24 cellular contexts compared by ENCODE assay signal in the genomic region with DNA sequence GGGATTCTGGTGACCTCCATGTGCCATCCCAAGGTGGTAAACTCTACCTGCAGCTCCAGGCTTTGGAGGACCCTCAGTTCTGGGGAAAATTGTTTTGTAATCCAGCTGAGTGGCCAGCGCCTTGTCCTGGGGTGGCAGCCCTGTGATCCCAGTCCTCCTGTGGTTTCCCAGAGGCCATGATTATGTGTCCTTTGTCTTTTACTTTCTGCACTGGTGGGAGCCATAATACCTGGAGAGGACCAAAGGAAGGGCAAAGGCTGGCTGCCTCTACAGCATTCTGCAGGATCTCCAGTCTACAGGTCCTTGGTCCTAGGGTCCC.
"Had no signal": no experiment of that assay in that cellular context is flagged by ENCODE, and none has a peak within 500 bp of the region (broad histone marks: within the 10 kb centered on the region; RNA-seq: fewer than 3 reads in every experiment).

No MANE protein-coding gene starts in this region.

- H3K9me3 Mint-ChIP-seq: activated CD4-positive, alpha-beta memory T cell treated with anti-CD3 and anti-CD28 coated beads for 36 hours; activated T-cell treated with anti-CD3 and anti-CD28 coated beads, Interleukin-2, amount 50 U/mL, for 4 hours; activated T-helper 17 cell treated with anti-CD3 and anti-CD28 coated beads, Interleukin-2, amount 50 U/mL, for 72 hours; stimulated activated memory B cell treated with anti-CD40 and anti-IgM and Interleukin-4, amounts not matched to agents 10 μg/mL and 1 μg/mL and 100 μg/mL, for 72 hours; stimulated activated naive CD8-positive, alpha-beta T cell treated with anti-CD3 and anti-CD28 coated beads, Interleukin-15, amount 100 ng/mL, for 72 hours had no signal

- H3K27me3 Mint-ChIP-seq: activated CD4-positive, alpha-beta memory T cell treated with anti-CD3 and anti-CD28 coated beads for 36 hours; activated T-helper 17 cell treated with anti-CD3 and anti-CD28 coated beads, Interleukin-2, amount 50 U/mL, for 72 hours; brain; stimulated activated memory B cell treated with anti-CD40 and anti-IgM and Interleukin-4, amounts not matched to agents 10 μg/mL and 1 μg/mL and 100 μg/mL, for 72 hours; stimulated activated naive CD8-positive, alpha-beta T cell treated with anti-CD3 and anti-CD28 coated beads, Interleukin-15, amount 100 ng/mL, for 72 hours had no signal

- H3K4me3 Mint-ChIP-seq: activated CD4-positive, alpha-beta memory T cell treated with anti-CD3 and anti-CD28 coated beads for 36 hours; activated T-cell treated with anti-CD3 and anti-CD28 coated beads, Interleukin-2, amount 50 U/mL, for 4 hours; activated T-helper 17 cell treated with anti-CD3 and anti-CD28 coated beads, Interleukin-2, amount 50 U/mL, for 72 hours; brain; endodermal cell; nephron; stimulated activated memory B cell treated with anti-CD40 and anti-IgM and Interleukin-4, amounts not matched to agents 10 μg/mL and 1 μg/mL and 100 μg/mL, for 72 hours; stimulated activated naive CD8-positive, alpha-beta T cell treated with anti-CD3 and anti-CD28 coated beads, Interleukin-15, amount 100 ng/mL, for 72 hours had no signal

- H3K27me3 ChIP-seq: cardiac muscle cell, right lobe of liver, tibial artery, upper lobe of right lung had no signal

- H3K4me1 Mint-ChIP-seq: brain had no signal

- H3K27ac Mint-ChIP-seq: activated T-helper 17 cell treated with anti-CD3 and anti-CD28 coated beads, Interleukin-2, amount 50 U/mL, for 72 hours; brain; endodermal cell; stimulated activated naive CD8-positive, alpha-beta T cell treated with anti-CD3 and anti-CD28 coated beads, Interleukin-15, amount 100 ng/mL, for 72 hours had no signal

- H3K36me3 Mint-ChIP-seq: activated CD4-positive, alpha-beta memory T cell treated with anti-CD3 and anti-CD28 coated beads for 36 hours had no signal

- H3K4me1 ChIP-seq: upper lobe of right lung had no signal

- DNase-seq: activated CD4-positive, alpha-beta memory T cell treated with anti-CD3 and anti-CD28 coated beads for 36 hours; activated CD4-positive, alpha-beta T cell treated with anti-CD3 and anti-CD28 coated beads for 48 hours; activated gamma-delta T cell treated with Interleukin-2 at 50 U/mL for 16 hours; activated naive CD4-positive, alpha-beta T cell treated with anti-CD3 and anti-CD28 coated beads, Interleukin-2, amount 50 U/mL, for 16 hours; activated T-cell treated with anti-CD3 and anti-CD28 coated beads, Interleukin-2, amount 50 U/mL, for 4 hours; cerebellar nuclear complex; foreskin melanocyte; glutamatergic neuron; left ventricle myocardium inferior; small intestine; stimulated activated CD4-positive, alpha-beta T cell treated with anti-CD3 and anti-CD28 coated beads, Interleukin-4, amount 100 ng/mL, for 4 hours; stimulated activated CD8-positive, alpha-beta memory T cell treated with anti-CD3 and anti-CD28 coated beads, Interleukin-4, amount 100 ng/mL, for 48 hours; stimulated activated naive CD8-positive, alpha-beta T cell treated with anti-CD3 and anti-CD28 coated beads, Interleukin-15, amount 100 ng/mL, for 72 hours; T-helper 9 cell; tibial artery had no signal

- H3K9me3 ChIP-seq: left ventricle myocardium inferior, right lobe of liver, tibial artery, upper lobe of right lung had no signal

- H3K27ac ChIP-seq: cardiac muscle cell, left ventricle myocardium inferior, right lobe of liver, tibial artery, upper lobe of right lung, VCaP had no signal

- ATAC-seq: activated T-cell treated with anti-CD3 and anti-CD28 coated beads, Interleukin-2, amount 50 U/mL, for 4 hours; activated T-helper 17 cell treated with anti-CD3 and anti-CD28 coated beads, Interleukin-2, amount 50 U/mL, for 72 hours; stimulated activated memory B cell treated with anti-CD40 and anti-IgM and Interleukin-4, amounts not matched to agents 10 μg/mL and 1 μg/mL and 100 μg/mL, for 72 hours; stimulated activated naive CD8-positive, alpha-beta T cell treated with anti-CD3 and anti-CD28 coated beads, Interleukin-15, amount 100 ng/mL, for 72 hours; upper lobe of right lung had no signal

- H3K4me3 ChIP-seq: cardiac muscle cell, left ventricle myocardium inferior, tibial artery, upper lobe of right lung had no signal

- H3K36me3 ChIP-seq: cardiac muscle cell, left ventricle myocardium inferior, right lobe of liver, tibial artery, upper lobe of right lung had no signal
